18 cellular contexts compared by ENCODE assay signal in the genomic region with DNA sequence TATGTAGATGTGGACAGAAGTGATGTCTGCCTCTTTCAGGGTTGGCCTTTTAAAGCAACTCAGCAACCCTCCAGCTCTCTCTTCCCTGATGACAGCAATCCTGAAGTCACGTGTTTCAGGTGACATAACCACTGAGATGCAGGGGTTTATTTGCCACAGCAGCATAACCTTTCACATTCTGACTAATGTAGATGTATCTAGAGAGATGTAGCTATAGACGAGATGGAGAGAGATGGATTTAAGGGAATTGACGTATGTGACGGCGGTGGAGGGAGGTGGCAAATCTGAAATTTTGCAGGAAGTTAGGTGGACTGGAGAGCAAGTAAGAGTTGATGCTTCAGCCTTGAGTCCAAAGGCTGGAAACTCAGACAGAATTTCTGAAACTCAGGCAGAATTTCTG.
A peak's percentile ranks its signal among the peaks of the same experiment; 100 is the strongest.
DNase-seq lines count a peak whose midpoint lies in the region; ATAC-seq, FAIRE-seq and TF ChIP-seq lines count a peak whose summit lies in the region.
"Had no signal": no experiment of that assay in that cellular context is flagged by ENCODE, and none has a peak within 500 bp of the region (broad histone marks: within the 10 kb centered on the region; RNA-seq: fewer than 3 reads in every experiment).

No MANE protein-coding gene starts in this region.

- H3K9me3 ChIP-seq in heart left ventricle (no peaks in the 10 kb centered on the region), gastroesophageal sphincter (no peaks in the 10 kb centered on the region), ovary (no peaks in the 10 kb centered on the region)
- H3K9me3 ChIP-seq: adrenal gland, SJCRH30 had no signal

- TF ChIP-seq CTCF in heart left ventricle (IDR thresholded peaks at IDR 0.05) (no peak), gastroesophageal sphincter (IDR thresholded peaks at IDR 0.05) (no peak), ovary (IDR thresholded peaks at IDR 0.05) (no peak)

- TF ChIP-seq EP300 in gastroesophageal sphincter (IDR thresholded peaks at IDR 0.05) (no peak), ovary (IDR thresholded peaks at IDR 0.05) (no peak)

- ATAC-seq in heart left ventricle (no peak), gastroesophageal sphincter (no peak), HG03097 (IDR thresholded peaks at IDR 0.05; ENCODE audit: low FRiP score, unreplicated experiment) (no peak)

- H3K36me3 ChIP-seq in heart left ventricle (no peaks in the 10 kb centered on the region), gastroesophageal sphincter (no peaks in the 10 kb centered on the region), ovary (no peaks in the 10 kb centered on the region)
- H3K36me3 ChIP-seq: adrenal gland, SJCRH30 had no signal

- 96 to 98% (median 97%) methylated on average over 5 of the region's 5 CpGs for WGBS in heart left ventricle, 4 donors
- WGBS in gastroesophageal sphincter (ENCODE audit: low coverage in 1 of 2), 2 donors: 40 to 75% methylated on average over 1 to 5 of the region's 5 CpGs
- WGBS in ovary, 3 donors: 93 to 97% (median 94%) methylated on average over 5 of the region's 5 CpGs

- intact Hi-C loops in heart left ventricle (cut with DNase I): loop anchor here in 3 of 10 donors (5.0 to 10.0 kb wide), 2 partner anchors 120 to 122 kb away; no protein-coding TSS in a partner anchor
- intact Hi-C loops in cardiac septum (cut with DNase I): loop anchor here (5.0 kb wide), 1 partner anchor 125 kb away; a partner anchor contains a TSS
- intact Hi-C loops in ovary (cut with DNase I): loop anchor here in 2 of 4 donors (5.0 to 10.0 kb wide), 2 partner anchors 112 to 120 kb away; no protein-coding TSS in a partner anchor

- H3K4me3 ChIP-seq in heart left ventricle (no peak overlapping the region), gastroesophageal sphincter (no peak overlapping the region), ovary (no peak overlapping the region)
- H3K4me3 ChIP-seq: adrenal gland, SJCRH30 had no signal

- H3K27ac ChIP-seq in heart left ventricle (peak overlapping the region in 8 of 12 donors; percentile 2 to 75 (median 56)), gastroesophageal sphincter (peak overlapping the region; percentile 82 to 91 (median 89)), ovary (no peak overlapping the region)
- H3K27ac ChIP-seq: SJCRH30 had no signal

- peaks cover 4 to 75% (median 56%) of the 10 kb centered on the region in 12 donors for H3K4me1 ChIP-seq in heart left ventricle
- H3K4me1 ChIP-seq in gastroesophageal sphincter: peaks cover 47 to 100% (median 71%) of the 10 kb centered on the region in 3 donors
- peaks cover 27% of the 10 kb centered on the region for H3K4me1 ChIP-seq in ovary (ENCODE audit: insufficient read depth)

- H3K27me3 ChIP-seq in heart left ventricle (no peaks in the 10 kb centered on the region), gastroesophageal sphincter (no peaks in the 10 kb centered on the region), ovary (no peaks in the 10 kb centered on the region)
- H3K27me3 ChIP-seq: adrenal gland, SJCRH30 had no signal

- FAIRE-seq in urothelium cell line (lab: Jason Lieb, UNC): peak; percentile 74
- FAIRE-seq: kidney had no signal

- TF ChIP-seq POLR2A in heart left ventricle (IDR thresholded peaks at IDR 0.05): no peak
- TF ChIP-seq POLR2A in gastroesophageal sphincter (IDR thresholded peaks at IDR 0.05): no peak
- no peak for TF ChIP-seq POLR2A in ovary (IDR thresholded peaks at IDR 0.05)

- DNase-seq in heart left ventricle (no peak), cardiac septum (ENCODE audit: low spot score) (no peak), ovary (peak in 3 of 5 donors; percentile 2 to 9 (median 7)), urothelium cell line (ENCODE audit: low spot score) (no peak), NCI-H2227 treated with DMSO at 0.1 percent for 48 hours (lab: John Stamatoyannopoulos, UW) (no peak)
- no peak for DNase-seq in activated CD4-positive, CD25-positive, alpha-beta regulatory T cell treated with anti-CD3 and anti-CD28 coated beads, Interleukin-2, amount 50 U/mL, for 72 hours
- DNase-seq: ACHN; activated CD4-positive, alpha-beta T cell treated with anti-CD3 and anti-CD28 coated beads, Interleukin-2, amount 50 U/mL, for 1 hour; EL; glutamatergic neuron; kidney; NCI-H187; NCI-H510A treated with DMSO at 0.1 percent for 48 hours; SJCRH30; stimulated activated CD4-positive, alpha-beta T cell treated with anti-CD3 and anti-CD28 coated beads, Interleukin-1b, Interleukin-23, amount 100 ng/mL, for 48 hours had no signal

Comparison
In these comparisons a context has a peak if more than half of its experiments do, and no peak if none do; other contexts are left out.
1. DNase-seq: peak in ovary (3 of 5); none in heart left ventricle (0 of 5), cardiac septum (single experiment), urothelium cell line (single experiment), activated CD4-positive, CD25-positive, alpha-beta regulatory T cell treated with anti-CD3 and anti-CD28 coated beads, Interleukin-2, amount 50 U/mL, for 72 hours (single experiment) and NCI-H2227 treated with DMSO at 0.1 percent for 48 hours (single experiment).
2. H3K27ac ChIP-seq: peak in heart left ventricle (8 of 12) and gastroesophageal sphincter (4 of 4); none in ovary (0 of 2).